In genomic region chr3:71077070-71077469, GRCh38 we compare ENCODE assay signal across 19 cellular contexts.
DNase-seq lines count a peak whose midpoint lies in the region; ATAC-seq and TF ChIP-seq lines count a peak whose summit lies in the region.
"Had no signal": no experiment of that assay in that cellular context is flagged by ENCODE, and none has a peak within 500 bp of the region (broad histone marks: within the 10 kb centered on the region; RNA-seq: fewer than 3 reads in every experiment).

No MANE protein-coding gene starts in this region.

- no peak overlapping the region for H3K4me2 ChIP-seq in hepatocyte

- H3K9me3 ChIP-seq in CD8-positive, alpha-beta memory T cell (ENCODE audit: low read length) = no peaks in the 10 kb centered on the region
- H3K9me3 ChIP-seq in hepatocyte (ENCODE audit: low read depth) (no peaks in the 10 kb centered on the region), sigmoid colon (no peaks in the 10 kb centered on the region)
- H3K9me3 ChIP-seq: gastrocnemius medialis, left ventricle myocardium inferior, pancreas had no signal

- intact Hi-C loops in activated CD8-positive, alpha-beta T cell treated with anti-CD3 and anti-CD28 coated beads for 36 hours (cut with micrococcal nuclease) = no loop called here
- intact Hi-C loops in sigmoid colon (cut with DNase I) = no loop called here

- TF ChIP-seq EP300 in sigmoid colon (IDR thresholded peaks at IDR 0.05) = no peak

- H3K4me1 Mint-ChIP-seq in CD8-positive, alpha-beta memory T cell = peaks cover 70 to 91% (median 87%) of the 10 kb centered on the region in 3 donors
- peaks cover 94% of the 10 kb centered on the region for H3K4me1 Mint-ChIP-seq in activated CD8-positive, alpha-beta T cell treated with anti-CD3 and anti-CD28 coated beads for 36 hours (ENCODE audit: low read depth)

- H3K9me3 Mint-ChIP-seq in CD8-positive, alpha-beta memory T cell = no peaks in the 10 kb centered on the region
- H3K9me3 Mint-ChIP-seq in activated CD8-positive, alpha-beta T cell treated with anti-CD3 and anti-CD28 coated beads for 36 hours = no peaks in the 10 kb centered on the region
- H3K9me3 Mint-ChIP-seq: T-helper 1 cell treated with Interleukin-12 subunit alpha and Interleukin-12 subunit beta and Interleukin-4 antibody, amounts not matched to agents 30 μg/mL and 1 μg/mL, for 36 hours had no signal

- peaks cover 61% of the 10 kb centered on the region for H3K4me1 ChIP-seq in CD8-positive, alpha-beta memory T cell (ENCODE audit: insufficient read depth, low read length)
- H3K4me1 ChIP-seq in hepatocyte (ENCODE audit: insufficient read depth) (peaks cover 29% of the 10 kb centered on the region), sigmoid colon (peaks cover 0 to 98% (median 79%) of the 10 kb centered on the region in 4 donors)

- CTCF ChIA-PET in CD8-positive, alpha-beta memory T cell (lab: Charles Lee) = interaction anchor here (1.2 to 1.5 kb wide), 2 partner anchors 8 to 9 kb away, joined by 3 read pairs; no protein-coding TSS in a partner anchor
- CTCF ChIA-PET in activated CD8-positive, alpha-beta T cell treated with anti-CD3 and anti-CD28 coated beads for 36 hours (lab: Charles Lee) = interaction anchor here (1.2 kb wide), 1 partner anchor 10 kb away, joined by 3 read pairs; no protein-coding TSS in a partner anchor

- peaks cover 0 to 25% (median 11%) of the 10 kb centered on the region in 3 donors for H3K36me3 Mint-ChIP-seq in CD8-positive, alpha-beta memory T cell
- peaks cover 57% of the 10 kb centered on the region for H3K36me3 Mint-ChIP-seq in activated CD8-positive, alpha-beta T cell treated with anti-CD3 and anti-CD28 coated beads for 36 hours (ENCODE audit: low read depth)

- POLR2A ChIA-PET in CD8-positive, alpha-beta memory T cell (lab: Charles Lee) = no interaction called here
- POLR2A ChIA-PET in activated CD8-positive, alpha-beta T cell treated with anti-CD3 and anti-CD28 coated beads for 36 hours (lab: Charles Lee) = interaction anchor here (0.7 to 2.0 kb wide), 3 partner anchors 9 to 84 kb away, joined by 3 to 6 read pairs (median 3); no protein-coding TSS in a partner anchor

- DNase-seq in CD8-positive, alpha-beta memory T cell = no peak
- no peak for DNase-seq in activated CD8-positive, alpha-beta T cell treated with anti-CD3 and anti-CD28 coated beads for 36 hours
- DNase-seq in hepatocyte (ENCODE audit: low spot score) (no peak), sigmoid colon (no peak), T-helper 9 cell (no peak), GOT3 (lab: John Stamatoyannopoulos, UW) (no peak), NCI-H774 (lab: John Stamatoyannopoulos, UW) (no peak)
- DNase-seq: activated effector memory CD4-positive, alpha-beta T cell treated with anti-CD3 and anti-CD28 coated beads, Interleukin-2, amount 50 U/mL, for 16 hours; cortex of kidney; gastrocnemius medialis; left ventricle myocardium inferior; NCI-H1930; NCI-H510A treated with DMSO at 0.1 percent for 48 hours; pancreas; SIG-M5 had no signal

- WGBS in hepatocyte (ENCODE audit: low lambda C conversion rate, missing lambda C conversion rate) = 45% methylated on average over 3 of the region's 3 CpGs
- WGBS in sigmoid colon, 2 donors = 15 to 45% methylated on average over 3 of the region's 3 CpGs

- no peak overlapping the region for H2AFZ ChIP-seq in hepatocyte

- no peak overlapping the region for H3K4me3 ChIP-seq in CD8-positive, alpha-beta memory T cell (ENCODE audit: low read length)
- no peak overlapping the region for H3K4me3 ChIP-seq in hepatocyte
- H3K4me3 ChIP-seq in sigmoid colon = no peak overlapping the region
- H3K4me3 ChIP-seq: gastrocnemius medialis, left ventricle myocardium inferior, pancreas had no signal

- H3K27ac ChIP-seq in CD8-positive, alpha-beta memory T cell (ENCODE audit: low read depth, low read length) = no peak overlapping the region
- H3K27ac ChIP-seq in hepatocyte (peak overlapping the region; percentile 61), sigmoid colon (peak overlapping the region; percentile 27 to 97 (median 79))
- H3K27ac ChIP-seq: gastrocnemius medialis, HL-60, left ventricle myocardium inferior, pancreas had no signal

- ATAC-seq in activated CD8-positive, alpha-beta T cell treated with anti-CD3 and anti-CD28 coated beads for 36 hours = no peak
- ATAC-seq in GM21825 (IDR thresholded peaks at IDR 0.05; ENCODE audit: unreplicated experiment) = no peak
- ATAC-seq: gastrocnemius medialis, HCT116, pancreas had no signal

- no peaks in the 10 kb centered on the region for H3K27me3 ChIP-seq in CD8-positive, alpha-beta memory T cell (ENCODE audit: insufficient read depth, low read length, poor library complexity, severe bottlenecking)
- H3K27me3 ChIP-seq in hepatocyte = no peaks in the 10 kb centered on the region
- H3K27me3 ChIP-seq in sigmoid colon = no peaks in the 10 kb centered on the region
- H3K27me3 ChIP-seq: gastrocnemius medialis, pancreas had no signal

- H3K27ac Mint-ChIP-seq in CD8-positive, alpha-beta memory T cell = peak overlapping the region; percentile 12 to 94 (median 66)
- peak overlapping the region; percentile 76 for H3K27ac Mint-ChIP-seq in activated CD8-positive, alpha-beta T cell treated with anti-CD3 and anti-CD28 coated beads for 36 hours
- H3K27ac Mint-ChIP-seq: T-helper 1 cell treated with Interleukin-12 subunit alpha and Interleukin-12 subunit beta and Interleukin-4 antibody, amounts not matched to agents 30 μg/mL and 1 μg/mL, for 36 hours had no signal

- H4K20me1 ChIP-seq in hepatocyte (ENCODE audit: insufficient read depth, poor library complexity, severe bottlenecking) = no peaks in the 10 kb centered on the region

- TF ChIP-seq CTCF in activated CD8-positive, alpha-beta T cell treated with anti-CD3 and anti-CD28 coated beads for 36 hours (IDR thresholded peaks at IDR 0.05) = no peak
- no peak for TF ChIP-seq CTCF in hepatocyte (IDR thresholded peaks at IDR 0.05; ENCODE audit: poor library complexity)
- no peak for TF ChIP-seq CTCF in sigmoid colon (IDR thresholded peaks at IDR 0.05)

- H3K9me2 ChIP-seq in hepatocyte (replicated peaks; ENCODE audit: insufficient read depth) = no peaks in the 10 kb centered on the region

- no peak for TF ChIP-seq POLR2A in sigmoid colon (IDR thresholded peaks at IDR 0.05)

- no peak overlapping the region for H3K4me3 Mint-ChIP-seq in CD8-positive, alpha-beta memory T cell
- H3K4me3 Mint-ChIP-seq in activated CD8-positive, alpha-beta T cell treated with anti-CD3 and anti-CD28 coated beads for 36 hours = no peak overlapping the region
- H3K4me3 Mint-ChIP-seq: T-helper 1 cell treated with Interleukin-12 subunit alpha and Interleukin-12 subunit beta and Interleukin-4 antibody, amounts not matched to agents 30 μg/mL and 1 μg/mL, for 36 hours had no signal

- H3K36me3 ChIP-seq in CD8-positive, alpha-beta memory T cell (ENCODE audit: insufficient read depth, low read length) = no peaks in the 10 kb centered on the region
- H3K36me3 ChIP-seq in hepatocyte (replicated peaks; ENCODE audit: insufficient read depth, low read depth) (no peaks in the 10 kb centered on the region), sigmoid colon (no peaks in the 10 kb centered on the region)
- H3K36me3 ChIP-seq: gastrocnemius medialis, left ventricle myocardium inferior, pancreas had no signal

- H3K27me3 Mint-ChIP-seq in CD8-positive, alpha-beta memory T cell = no peaks in the 10 kb centered on the region
- no peaks in the 10 kb centered on the region for H3K27me3 Mint-ChIP-seq in activated CD8-positive, alpha-beta T cell treated with anti-CD3 and anti-CD28 coated beads for 36 hours

- peaks cover 93% of the 10 kb centered on the region for H3K79me2 ChIP-seq in hepatocyte
